ENCODE assay signal across 8 cellular contexts in the genomic region with DNA sequence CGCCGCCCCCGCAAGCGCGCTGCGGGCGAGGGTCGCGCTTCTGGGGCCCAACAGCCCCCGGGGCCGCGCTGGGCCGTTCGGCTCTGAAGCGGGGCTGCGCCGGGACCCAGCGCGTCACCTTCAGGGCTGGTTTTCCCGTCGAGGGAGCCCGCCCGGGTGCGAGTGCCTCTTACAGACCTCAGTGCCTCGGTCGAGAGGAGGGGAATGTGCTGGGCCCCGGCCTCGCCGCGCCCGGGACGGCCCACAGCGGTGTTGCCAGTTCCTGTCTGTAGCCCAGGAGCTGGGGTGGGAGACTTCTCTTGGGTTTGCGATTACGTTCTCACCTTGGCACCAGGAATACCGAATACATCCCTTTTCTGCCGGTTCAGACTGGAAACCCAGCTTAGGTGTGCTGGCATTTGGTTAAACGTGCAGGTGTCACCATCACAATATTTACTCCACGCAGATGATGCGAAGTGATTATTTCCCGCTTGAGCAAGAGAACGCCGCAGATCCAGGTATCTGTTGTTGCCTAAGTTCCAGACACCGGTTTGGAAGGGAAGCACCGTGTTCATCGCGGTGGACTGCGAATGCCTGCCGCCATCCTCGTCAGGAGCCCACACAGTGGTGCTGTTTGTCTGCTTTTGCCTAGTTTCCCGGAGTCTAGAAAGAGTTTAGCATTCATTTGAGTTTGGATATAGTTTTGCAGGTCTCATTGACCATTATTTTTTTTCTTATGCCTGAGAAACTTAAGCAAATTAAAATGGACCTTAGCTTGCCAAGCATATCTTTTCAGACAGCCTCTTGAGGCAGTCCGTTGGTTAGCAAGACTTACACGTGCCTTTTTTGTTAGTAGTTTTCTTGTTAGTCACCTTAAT. TPM values are rescaled to one million over a fixed set of nuclear protein-coding genes. Genes with fewer than 3 reads are reported as not detected.
DNase-seq lines count a peak whose midpoint lies in the region; ATAC-seq and TF ChIP-seq lines count a peak whose summit lies in the region.

No MANE protein-coding gene starts in this region.

- H3K36me3 Mint-ChIP-seq in activated naive CD8-positive, alpha-beta T cell treated with anti-CD3 and anti-CD28 coated beads for 36 hours = peaks cover 14% of the 10 kb centered on the region

- no peaks in the 10 kb centered on the region for H3K36me3 ChIP-seq in PC-9 (ENCODE audit: low read depth)
- no peaks in the 10 kb centered on the region for H3K36me3 ChIP-seq in parathyroid adenoma (ENCODE audit: control insufficient read depth, insufficient read depth, low read length)

- no peak overlapping the region for H3K9ac ChIP-seq in parathyroid adenoma

- TSS peak; percentile 48 for BruUV-seq in PC-9 (replicated peaks; lab: Mats Ljungman, UMichigan)

- H3K9me3 ChIP-seq in PC-9 (ENCODE audit: insufficient read depth, low read depth) (no peaks in the 10 kb centered on the region), parathyroid adenoma (ENCODE audit: control insufficient read depth, low read length) (no peaks in the 10 kb centered on the region)

- peak overlapping the region; percentile 90 for H3K4me3 Mint-ChIP-seq in activated naive CD8-positive, alpha-beta T cell treated with anti-CD3 and anti-CD28 coated beads for 36 hours

- intact Hi-C loops in PC-9 (cut with micrococcal nuclease; ENCODE audit: unreplicated experiment) (loop anchor here (1.0 to 5.0 kb wide), 5 partner anchors 14 to 831 kb away; a partner anchor contains a TSS), left ventricle myocardium superior (cut with micrococcal nuclease) (no loop called here)

- H3K4me2 ChIP-seq in PC-9 (peak overlapping the region; percentile 91), parathyroid adenoma (ENCODE audit: low read length) (peak overlapping the region; percentile 33)

- peak overlapping the region; percentile 87 for H3K27ac Mint-ChIP-seq in activated naive CD8-positive, alpha-beta T cell treated with anti-CD3 and anti-CD28 coated beads for 36 hours

- H2AFZ ChIP-seq in PC-9 (no peak overlapping the region), parathyroid adenoma (peak overlapping the region; percentile 6)

- H3K4me3 ChIP-seq in PC-9 = peak overlapping the region; percentile 92
- H3K4me3 ChIP-seq in parathyroid adenoma (ENCODE audit: low read depth, low read length) = peak overlapping the region; percentile 44

- H3K4me1 Mint-ChIP-seq in activated naive CD8-positive, alpha-beta T cell treated with anti-CD3 and anti-CD28 coated beads for 36 hours = peaks cover 48% of the 10 kb centered on the region

- ATAC-seq in GM19395 (IDR thresholded peaks at IDR 0.05; ENCODE audit: unreplicated experiment) (peak; percentile 10), left ventricle myocardium superior (no peak), GM21717 (IDR thresholded peaks at IDR 0.05; ENCODE audit: unreplicated experiment) (no peak), GM18502 (IDR thresholded peaks at IDR 0.05; ENCODE audit: poor library complexity, unreplicated experiment) (no peak)

- H3K9me3 Mint-ChIP-seq in activated naive CD8-positive, alpha-beta T cell treated with anti-CD3 and anti-CD28 coated beads for 36 hours = no peaks in the 10 kb centered on the region

- no peak for TF ChIP-seq CTCF in PC-9 (conservative IDR thresholded peaks at IDR 0.05)
- TF ChIP-seq CTCF in parathyroid adenoma (IDR thresholded peaks at IDR 0.05) = peak; percentile 28

- H3K27ac ChIP-seq in PC-9 = no peak overlapping the region
- H3K27ac ChIP-seq in parathyroid adenoma = peak overlapping the region; percentile 81

- H4K20me1 ChIP-seq in PC-9 (ENCODE audit: insufficient read depth) = peaks cover 49% of the 10 kb centered on the region

- H3K27me3 ChIP-seq in PC-9 (ENCODE audit: insufficient read depth, low read depth) (no peaks in the 10 kb centered on the region), parathyroid adenoma (ENCODE audit: control insufficient read depth, insufficient read depth, low read length) (no peaks in the 10 kb centered on the region)

- POLR2A ChIA-PET in PC-9 (lab: Charles Lee; ENCODE audit: unreplicated experiment) = interaction anchor here (0.6 kb wide), 1 partner anchor 107 kb away, joined by 7 read pairs; no protein-coding TSS in a partner anchor

- peaks cover 12% of the 10 kb centered on the region for H3F3A ChIP-seq in PC-9 (ENCODE audit: insufficient read depth, low read depth)

- no peaks in the 10 kb centered on the region for H3K27me3 Mint-ChIP-seq in activated naive CD8-positive, alpha-beta T cell treated with anti-CD3 and anti-CD28 coated beads for 36 hours

- H3K79me2 ChIP-seq in PC-9 (ENCODE audit: low read depth) (peaks cover 50% of the 10 kb centered on the region), parathyroid adenoma (peaks cover 27% of the 10 kb centered on the region)

- CTCF ChIA-PET in PC-9 (lab: Charles Lee) = no interaction called here

- DNase-seq in AG20443 (ENCODE audit: low spot score) (peak; percentile 55), PC-9 (peak; percentile 27 to 42), left ventricle myocardium superior (peak; percentile 70)
- peak; percentile 59 for DNase-seq in activated naive CD8-positive, alpha-beta T cell treated with anti-CD3 and anti-CD28 coated beads for 36 hours

- H3K9me2 ChIP-seq in PC-9 (ENCODE audit: insufficient read depth) = no peaks in the 10 kb centered on the region

- peaks cover 30% of the 10 kb centered on the region for H3K4me1 ChIP-seq in PC-9 (replicated peaks; ENCODE audit: insufficient read depth)
- peaks cover 16% of the 10 kb centered on the region for H3K4me1 ChIP-seq in parathyroid adenoma

RNA-seq across cellular contexts. Expression of a gene that starts 0.9 kb away (rescaled TPM):
- 37.0 and 45.3 TPM in 2 replicates for total RNA-seq in PC-9 (2021)
- 10 to 100 TPM; 55.6 to 57.0 TPM for total RNA-seq in activated naive CD8-positive, alpha-beta T cell treated with anti-CD3 and anti-CD28 coated beads for 36 hours
- total RNA-seq in left ventricle myocardium superior = 134 TPM

RNA-seq across cellular contexts. Expression of a gene that starts 9.5 kb away (rescaled TPM):
- total RNA-seq in PC-9 (2021) (18.8 and 21.9 TPM in 2 replicates), left ventricle myocardium superior (71.7 TPM)
- 10 to 100 TPM; 35.6 to 38.3 TPM for total RNA-seq in activated naive CD8-positive, alpha-beta T cell treated with anti-CD3 and anti-CD28 coated beads for 36 hours
